14 cellular contexts compared by ENCODE assay signal in genomic region chr5:124411089-124411488, GRCh38.
DNase-seq lines count a peak whose midpoint lies in the region; ATAC-seq and TF ChIP-seq lines count a peak whose summit lies in the region.
"Had no signal": no experiment of that assay in that cellular context is flagged by ENCODE, and none has a peak within 500 bp of the region (broad histone marks: within the 10 kb centered on the region; RNA-seq: fewer than 3 reads in every experiment).

No MANE protein-coding gene starts in this region.

- intact Hi-C loops in vagina (cut with DNase I): no loop called here
- intact Hi-C loops in activated T-helper 1 cell treated with anti-CD3 and anti-CD28 coated beads, Interleukin-12 subunit alpha, Interleukin-12 subunit beta, Interleukin-2, Interleukin-4 antibody, amounts not matched to agents 30 ng/mL and 10 ng/mL and 1 ng/mL, durations not matched to agents 14 hours and 24 hours and 36 hours (cut with micrococcal nuclease): no loop called here

- H3K27me3 Mint-ChIP-seq in activated T-helper 1 cell treated with anti-CD3 and anti-CD28 coated beads, Interleukin-12 subunit alpha, Interleukin-12 subunit beta, Interleukin-2, Interleukin-4 antibody, amounts not matched to agents 30 ng/mL and 10 ng/mL and 1 ng/mL, durations not matched to agents 14 hours and 24 hours and 36 hours (ENCODE audit: insufficient read depth): no peaks in the 10 kb centered on the region
- H3K27me3 Mint-ChIP-seq: activated naive CD4-positive, alpha-beta T cell treated with anti-CD3 and anti-CD28 coated beads, Interleukin-2, amount 10 ng/mL, durations not matched to agents 7 days and 5 days; stimulated activated naive CD8-positive, alpha-beta T cell treated with anti-CD3 and anti-CD28 coated beads, Interleukin-15, Interleukin-2, amounts not matched to agents 100 ng/mL and 50 ng/mL, for 24 hours had no signal

- no peak for TF ChIP-seq POLR2A in vagina (IDR thresholded peaks at IDR 0.05)

- H3K27ac ChIP-seq in vagina: no peak overlapping the region

- no peaks in the 10 kb centered on the region for H3K9me3 Mint-ChIP-seq in activated T-helper 1 cell treated with anti-CD3 and anti-CD28 coated beads, Interleukin-12 subunit alpha, Interleukin-12 subunit beta, Interleukin-2, Interleukin-4 antibody, amounts not matched to agents 30 ng/mL and 10 ng/mL and 1 ng/mL, durations not matched to agents 14 hours and 24 hours and 36 hours
- H3K9me3 Mint-ChIP-seq: activated naive CD4-positive, alpha-beta T cell treated with anti-CD3 and anti-CD28 coated beads, Interleukin-2, amount 10 ng/mL, durations not matched to agents 7 days and 5 days had no signal

- H3K9me3 ChIP-seq in vagina: no peaks in the 10 kb centered on the region

- no peak overlapping the region for H3K4me3 Mint-ChIP-seq in activated T-helper 1 cell treated with anti-CD3 and anti-CD28 coated beads, Interleukin-12 subunit alpha, Interleukin-12 subunit beta, Interleukin-2, Interleukin-4 antibody, amounts not matched to agents 30 ng/mL and 10 ng/mL and 1 ng/mL, durations not matched to agents 14 hours and 24 hours and 36 hours
- H3K4me3 Mint-ChIP-seq: activated naive CD4-positive, alpha-beta T cell treated with anti-CD3 and anti-CD28 coated beads, Interleukin-2, amount 10 ng/mL, durations not matched to agents 7 days and 5 days; stimulated activated naive CD8-positive, alpha-beta T cell treated with anti-CD3 and anti-CD28 coated beads, Interleukin-15, Interleukin-2, amounts not matched to agents 100 ng/mL and 50 ng/mL, for 24 hours had no signal

- no peaks in the 10 kb centered on the region for H3K36me3 Mint-ChIP-seq in activated T-helper 1 cell treated with anti-CD3 and anti-CD28 coated beads, Interleukin-12 subunit alpha, Interleukin-12 subunit beta, Interleukin-2, Interleukin-4 antibody, amounts not matched to agents 30 ng/mL and 10 ng/mL and 1 ng/mL, durations not matched to agents 14 hours and 24 hours and 36 hours (ENCODE audit: low read depth)
- H3K36me3 Mint-ChIP-seq: activated naive CD4-positive, alpha-beta T cell treated with anti-CD3 and anti-CD28 coated beads, Interleukin-2, amount 10 ng/mL, durations not matched to agents 7 days and 5 days had no signal

- H3K4me1 ChIP-seq in vagina: no peaks in the 10 kb centered on the region

- DNase-seq in NCI-H69 (lab: John Stamatoyannopoulos, UW): peak; percentile 37
- DNase-seq in left kidney (ENCODE audit: low read depth, low spot score): peak; percentile 14
- DNase-seq in vagina (ENCODE audit: extremely low spot score in 2 of 2): no peak
- DNase-seq in activated T-helper 1 cell treated with anti-CD3 and anti-CD28 coated beads, Interleukin-12 subunit alpha, Interleukin-12 subunit beta, Interleukin-2, Interleukin-4 antibody, amounts not matched to agents 30 ng/mL and 10 ng/mL and 1 ng/mL, durations not matched to agents 14 hours and 24 hours and 36 hours (ENCODE audit: low spot score): no peak
- no peak for DNase-seq in SIG-M5 (lab: John Stamatoyannopoulos, UW)
- DNase-seq in activated T-cell treated with anti-CD3 and anti-CD28 coated beads for 4 hours: no peak
- DNase-seq: activated CD4-positive, CD25-positive, alpha-beta regulatory T cell treated with anti-CD3 and anti-CD28 coated beads, Interleukin-2, amount 50 U/mL, for 72 hours; activated naive CD4-positive, alpha-beta T cell treated with anti-CD3 and anti-CD28 coated beads, Interleukin-2, amount 10 ng/mL, durations not matched to agents 7 days and 5 days; effector memory CD4-positive, alpha-beta T cell; KBM-7; OCI-M1 had no signal

- no peaks in the 10 kb centered on the region for H3K27me3 ChIP-seq in vagina

- H3K4me1 Mint-ChIP-seq in activated T-helper 1 cell treated with anti-CD3 and anti-CD28 coated beads, Interleukin-12 subunit alpha, Interleukin-12 subunit beta, Interleukin-2, Interleukin-4 antibody, amounts not matched to agents 30 ng/mL and 10 ng/mL and 1 ng/mL, durations not matched to agents 14 hours and 24 hours and 36 hours (ENCODE audit: low read depth): no peaks in the 10 kb centered on the region
- H3K4me1 Mint-ChIP-seq: activated naive CD4-positive, alpha-beta T cell treated with anti-CD3 and anti-CD28 coated beads, Interleukin-2, amount 10 ng/mL, durations not matched to agents 7 days and 5 days had no signal

- H3K4me3 ChIP-seq in vagina: no peak overlapping the region

- peak; percentile 12 for ATAC-seq in GM18868 (IDR thresholded peaks at IDR 0.05; ENCODE audit: unreplicated experiment)
- peak; percentile 47 for ATAC-seq in HG02588 (IDR thresholded peaks at IDR 0.05; ENCODE audit: unreplicated experiment)

- no peaks in the 10 kb centered on the region for H3K36me3 ChIP-seq in vagina

- no peak overlapping the region for H3K27ac Mint-ChIP-seq in activated T-helper 1 cell treated with anti-CD3 and anti-CD28 coated beads, Interleukin-12 subunit alpha, Interleukin-12 subunit beta, Interleukin-2, Interleukin-4 antibody, amounts not matched to agents 30 ng/mL and 10 ng/mL and 1 ng/mL, durations not matched to agents 14 hours and 24 hours and 36 hours
- H3K27ac Mint-ChIP-seq: activated naive CD4-positive, alpha-beta T cell treated with anti-CD3 and anti-CD28 coated beads, Interleukin-2, amount 10 ng/mL, durations not matched to agents 7 days and 5 days; stimulated activated naive CD8-positive, alpha-beta T cell treated with anti-CD3 and anti-CD28 coated beads, Interleukin-15, Interleukin-2, amounts not matched to agents 100 ng/mL and 50 ng/mL, for 24 hours had no signal

- TF ChIP-seq CTCF in vagina (IDR thresholded peaks at IDR 0.05): no peak

Comparison
In these comparisons a context has a peak if more than half of its experiments do, and no peak if none do; other contexts are left out.
1. DNase-seq: peak in NCI-H69 (single experiment) and left kidney (single experiment); none in vagina (0 of 2), activated T-helper 1 cell treated with anti-CD3 and anti-CD28 coated beads, Interleukin-12 subunit alpha, Interleukin-12 subunit beta, Interleukin-2, Interleukin-4 antibody, amounts not matched to agents 30 ng/mL and 10 ng/mL and 1 ng/mL, durations not matched to agents 14 hours and 24 hours and 36 hours (single experiment), SIG-M5 (single experiment) and activated T-cell treated with anti-CD3 and anti-CD28 coated beads for 4 hours (single experiment).